In genomic region chr9:124261787-124262595, GRCh38 we compare ENCODE assay signal across 11 cellular contexts. TPM values are rescaled to one million over a fixed set of nuclear protein-coding genes. Genes with fewer than 3 reads are reported as not detected.
DNase-seq lines count a peak whose midpoint lies in the region; ATAC-seq and TF ChIP-seq lines count a peak whose summit lies in the region.
"Had no signal": no experiment of that assay in that cellular context is flagged by ENCODE, and none has a peak within 500 bp of the region (broad histone marks: within the 10 kb centered on the region; RNA-seq: fewer than 3 reads in every experiment).

No MANE protein-coding gene starts in this region.

- H2AK5ac ChIP-seq in trophoblast cell (ENCODE audit: low read length), result no peak overlapping the region

- H3K4ac ChIP-seq in trophoblast cell (ENCODE audit: low read depth, low read length), result peak overlapping the region; percentile 61

- H3K27me3 ChIP-seq in BLaER1 (no peaks in the 10 kb centered on the region), RWPE2 (ENCODE audit: insufficient read depth, poor library complexity, severe bottlenecking) (no peaks in the 10 kb centered on the region), trophoblast cell (ENCODE audit: insufficient read depth, low read length) (no peaks in the 10 kb centered on the region)

- TF ChIP-seq CTCF in RWPE2 (IDR thresholded peaks at IDR 0.05; ENCODE audit: poor library complexity, severe bottlenecking), result no peak
- TF ChIP-seq CTCF in fibroblast of mammary gland (conservative IDR thresholded peaks at IDR 0.05; ENCODE audit: control insufficient read depth, insufficient read depth, low read depth, low read length), result no peak

- H3K9ac ChIP-seq in BLaER1, result peak overlapping the region; percentile 60; the same call in 1 of the 2 replicates
- no peak overlapping the region for H3K9ac ChIP-seq in trophoblast cell (ENCODE audit: low read length)

- WGBS in trophoblast cell (ENCODE audit: extremely low coverage, insufficient coverage, insufficient read length), result no CpG with 5 or more reads among the region's 11 CpGs

- H3K18ac ChIP-seq in trophoblast cell (ENCODE audit: low read length), result no peak overlapping the region

- H3K27ac ChIP-seq in BLaER1 (peak overlapping the region; percentile 96; the same call in 1 of the 2 replicates), RWPE2 (ENCODE audit: poor library complexity, severe bottlenecking) (peak overlapping the region; percentile 96), trophoblast cell (ENCODE audit: low read depth, low read length) (peak overlapping the region; percentile 65)
- H3K27ac ChIP-seq: WERI-Rb-1 had no signal

- H3K4me1 ChIP-seq in BLaER1 (peaks cover 87% of the 10 kb centered on the region), RWPE2 (ENCODE audit: insufficient read depth, poor library complexity, severe bottlenecking) (peaks cover 42% of the 10 kb centered on the region), trophoblast cell (ENCODE audit: control insufficient read depth in 1 of 2, insufficient read depth in 2 of 2, low read length in 2 of 2) (peaks cover 36 to 49% of the 10 kb centered on the region in 2 experiments)

- H4K91ac ChIP-seq in trophoblast cell (ENCODE audit: low read depth, low read length), result peak overlapping the region; percentile 10

- H3K9me3 ChIP-seq in BLaER1, result no peaks in the 10 kb centered on the region
- H3K9me3 ChIP-seq in RWPE2 (ENCODE audit: severe bottlenecking), result no peaks in the 10 kb centered on the region
- H3K9me3 ChIP-seq in trophoblast cell (ENCODE audit: insufficient read depth, low read depth, low read length), result no peaks in the 10 kb centered on the region

- peaks cover 23% of the 10 kb centered on the region for H3K79me1 ChIP-seq in trophoblast cell (ENCODE audit: low read length)

- no peak overlapping the region for H4K8ac ChIP-seq in trophoblast cell (ENCODE audit: low read depth, low read length)

- H4K12ac ChIP-seq in trophoblast cell (ENCODE audit: low read depth, low read length), result no peak overlapping the region

- H2BK12ac ChIP-seq in trophoblast cell (ENCODE audit: low read length), result peak overlapping the region; percentile 47

- H3K23ac ChIP-seq in trophoblast cell (ENCODE audit: low read length), result no peak overlapping the region

- no peak for DNase-seq in RWPE2 (ENCODE audit: low spot score)
- no peak for DNase-seq in fibroblast of mammary gland (ENCODE audit: low read depth)
- DNase-seq in trophoblast cell, result no peak
- DNase-seq in NCI-H524 treated with DMSO at 0.1 percent for 48 hours (lab: John Stamatoyannopoulos, UW), result no peak
- DNase-seq in anterior cingulate cortex (lab: John Stamatoyannopoulos, UW), result no peak
- DNase-seq in activated gamma-delta T cell (lab: John Stamatoyannopoulos, UW), result no peak
- DNase-seq: CD4-positive, alpha-beta memory T cell; NCI-H2081 treated with DMSO at 0.1 percent for 48 hours; WERI-Rb-1 had no signal

- peak overlapping the region; percentile 40 for H2BK120ac ChIP-seq in trophoblast cell (ENCODE audit: insufficient read depth, low read length, poor library complexity)

- no peak overlapping the region for H2BK5ac ChIP-seq in trophoblast cell (ENCODE audit: low read depth, low read length, poor library complexity)

- H3K4me2 ChIP-seq in BLaER1 (peak overlapping the region; percentile 91), trophoblast cell (ENCODE audit: low read length) (peak overlapping the region; percentile 42)

- peaks cover 72% of the 10 kb centered on the region for H4K20me1 ChIP-seq in BLaER1

- H3K4me3 ChIP-seq in BLaER1 (no peak overlapping the region), RWPE2 (ENCODE audit: severe bottlenecking) (no peak overlapping the region), fibroblast of mammary gland (ENCODE audit: control insufficient read depth, low read depth, low read length) (peak overlapping the region; percentile 22), trophoblast cell (ENCODE audit: low read depth, low read length) (no peak overlapping the region)

- no peak for ATAC-seq in RWPE2 (ENCODE audit: low read depth)
- no peak for ATAC-seq in HG03108 (IDR thresholded peaks at IDR 0.05; ENCODE audit: unreplicated experiment)

- peak overlapping the region; percentile 37 for H3K14ac ChIP-seq in trophoblast cell (ENCODE audit: low read length)

- peaks cover 35% of the 10 kb centered on the region for H3K79me2 ChIP-seq in trophoblast cell (ENCODE audit: control insufficient read depth, insufficient read depth, low read length, poor library complexity)

- peaks cover 25% of the 10 kb centered on the region for H3K36me3 ChIP-seq in BLaER1
- H3K36me3 ChIP-seq in RWPE2 (ENCODE audit: low read depth), result peaks cover 21% of the 10 kb centered on the region
- H3K36me3 ChIP-seq in trophoblast cell (ENCODE audit: control insufficient read depth in 1 of 2, insufficient read depth in 2 of 2, low read length in 2 of 2), result peaks cover 9 to 12% of the 10 kb centered on the region in 2 experiments
- H3K36me3 ChIP-seq: WERI-Rb-1 had no signal

- no peak overlapping the region for H2AFZ ChIP-seq in trophoblast cell (ENCODE audit: insufficient read depth, low read length, poor library complexity)

RNA-seq across cellular contexts. Expression of gene NEK6, which starts 4.2 kb away (rescaled TPM):
- 51.6 and 53.5 TPM in 2 replicates for polyA plus RNA-seq in trophoblast cell (2013)
